Comparison of ENCODE assay signal across 15 cellular contexts in genomic region chr13:105991131-105991530, GRCh38.
DNase-seq lines count a peak whose midpoint lies in the region; ATAC-seq, FAIRE-seq and TF ChIP-seq lines count a peak whose summit lies in the region.
"Had no signal": no experiment of that assay in that cellular context is flagged by ENCODE, and none has a peak within 500 bp of the region (broad histone marks: within the 10 kb centered on the region; RNA-seq: fewer than 3 reads in every experiment).

No MANE protein-coding gene starts in this region.

- H3K27ac ChIP-seq in PC-9 (no peak overlapping the region), brain microvascular endothelial cell (peak overlapping the region; percentile 41), keratinocyte (ENCODE audit: control insufficient read depth, insufficient read depth, low read length) (peak overlapping the region; percentile 95)
- H3K27ac ChIP-seq: C4-2B, GM23248 had no signal

- H3K36me3 ChIP-seq in PC-9 (ENCODE audit: low read depth): no peaks in the 10 kb centered on the region
- no peaks in the 10 kb centered on the region for H3K36me3 ChIP-seq in brain microvascular endothelial cell (replicated peaks)
- H3K36me3 ChIP-seq in keratinocyte (ENCODE audit: control insufficient read depth in 2 of 2, extremely low read depth in 1 of 2, insufficient read depth in 2 of 2, low read length in 2 of 2): no peaks in the 10 kb centered on the region
- H3K36me3 ChIP-seq: HAP-1 had no signal

- H3K9me2 ChIP-seq in PC-9 (ENCODE audit: insufficient read depth): no peaks in the 10 kb centered on the region

- no peaks in the 10 kb centered on the region for H3K79me2 ChIP-seq in PC-9 (ENCODE audit: low read depth)
- H3K79me2 ChIP-seq in keratinocyte (ENCODE audit: control insufficient read depth, insufficient read depth, low read length): no peaks in the 10 kb centered on the region

- peak overlapping the region; percentile 58 for H3K9ac ChIP-seq in keratinocyte (ENCODE audit: control insufficient read depth, extremely low read depth, insufficient read depth, low read length)
- H3K9ac ChIP-seq: GM23248 had no signal

- H2AFZ ChIP-seq in PC-9 (no peak overlapping the region), keratinocyte (ENCODE audit: control insufficient read depth, low read length) (no peak overlapping the region)
- H2AFZ ChIP-seq: GM23248 had no signal

- CTCF ChIA-PET in PC-9 (lab: Charles Lee): no interaction called here

- no peak overlapping the region for H3K4me3 ChIP-seq in PC-9
- H3K4me3 ChIP-seq in brain microvascular endothelial cell (ENCODE audit: low read depth, low read length): no peak overlapping the region
- H3K4me3 ChIP-seq in keratinocyte (ENCODE audit: control insufficient read depth in 2 of 3, extremely low read depth in 1 of 3, insufficient read depth in 2 of 3, low read depth in 1 of 3, low read length in 3 of 3): peak overlapping the region in 1 of 3 experiments; percentile 9
- H3K4me3 ChIP-seq: GM23248, HAP-1 had no signal

- POLR2A ChIA-PET in PC-9 (lab: Charles Lee; ENCODE audit: unreplicated experiment): no interaction called here

- in situ Hi-C loops in brain microvascular endothelial cell (cut with HindIII; ENCODE audit: low pct_ligation_motif_present, low sequenced_read_pairs): no loop called here

- no peak for ATAC-seq in GM18511 (IDR thresholded peaks at IDR 0.05; ENCODE audit: unreplicated experiment)

- DNase-seq in PC-9: no peak
- DNase-seq in brain microvascular endothelial cell: no peak
- no peak for DNase-seq in keratinocyte (ENCODE audit: low read depth, low spot score)
- DNase-seq in C1 segment of cervical spinal cord (lab: John Stamatoyannopoulos, UW): no peak
- DNase-seq in nucleus accumbens (lab: John Stamatoyannopoulos, UW): no peak
- no peak for DNase-seq in activated T-cell treated with anti-CD3 and anti-CD28 coated beads for 4 hours
- DNase-seq: ACHN, GDM1, NCI-H1105 treated with DMSO at 0.1 percent for 48 hours, NCI-H510A, SW 1271 had no signal

- H3K4me2 ChIP-seq in PC-9 (0 out of 2 replicates have a peak overlapping the region, but pooled peaks have one; percentile 3), keratinocyte (ENCODE audit: control insufficient read depth, extremely low read depth, insufficient read depth, low read depth, low read length) (peak overlapping the region; percentile 54)

- dilution Hi-C loops in keratinocyte (cut with MboI; ENCODE audit: extremely low pct_ligation_motif_present, low sequenced_read_pairs): no loop called here

- H4K20me1 ChIP-seq in PC-9 (ENCODE audit: insufficient read depth) (no peaks in the 10 kb centered on the region), keratinocyte (ENCODE audit: control insufficient read depth, extremely low read depth, insufficient read depth, low read length) (no peaks in the 10 kb centered on the region)

- H3K9me3 ChIP-seq in PC-9 (ENCODE audit: insufficient read depth, low read depth) (no peaks in the 10 kb centered on the region), keratinocyte (ENCODE audit: control insufficient read depth, low read depth, low read length) (no peaks in the 10 kb centered on the region)
- H3K9me3 ChIP-seq: HAP-1 had no signal

- intact Hi-C loops in PC-9 (cut with micrococcal nuclease; ENCODE audit: unreplicated experiment): loop anchor here (2.0 kb wide), 1 partner anchor 114 kb away; no protein-coding TSS in a partner anchor

- BruUV-seq in PC-9 (replicated peaks; lab: Mats Ljungman, UMichigan): no TSS peak

- H3K9me1 ChIP-seq in keratinocyte (ENCODE audit: control insufficient read depth, extremely low read depth, insufficient read depth, low read length): no peaks in the 10 kb centered on the region

- H3K4me1 ChIP-seq in PC-9 (replicated peaks; ENCODE audit: insufficient read depth) (peaks cover 13% of the 10 kb centered on the region; the same call in 1 of the 2 replicates), keratinocyte (ENCODE audit: control insufficient read depth, extremely low read depth, insufficient read depth, low read length) (peaks cover 26% of the 10 kb centered on the region)
- H3K4me1 ChIP-seq: HAP-1 had no signal

- peaks cover 8% of the 10 kb centered on the region; the same call in 1 of the 2 replicates for H3F3A ChIP-seq in PC-9 (ENCODE audit: insufficient read depth, low read depth)

- no peak for TF ChIP-seq CTCF in PC-9 (conservative IDR thresholded peaks at IDR 0.05)
- TF ChIP-seq CTCF in brain microvascular endothelial cell (IDR thresholded peaks at IDR 0.05; ENCODE audit: low read depth, low read length, missing control alignments): no peak
- no peak for TF ChIP-seq CTCF in keratinocyte (optimal IDR thresholded peaks at IDR 0.05 in 1 of 3, IDR thresholded peaks at IDR 0.05 in 1 of 3, conservative IDR thresholded peaks at IDR 0.05 in 1 of 3; ENCODE audit: extremely low read depth in 1 of 3, insufficient read depth in 2 of 3, low read length in 3 of 3)

- H3K27me3 ChIP-seq in PC-9 (ENCODE audit: insufficient read depth, low read depth): no peaks in the 10 kb centered on the region
- no peaks in the 10 kb centered on the region for H3K27me3 ChIP-seq in brain microvascular endothelial cell (replicated peaks)
- no peaks in the 10 kb centered on the region for H3K27me3 ChIP-seq in keratinocyte (ENCODE audit: control insufficient read depth, extremely low read depth, insufficient read depth, low read length)

- FAIRE-seq in keratinocyte (lab: Jason Lieb, UNC): no peak
